ENCODE assay signal across 11 cellular contexts in genomic region chr19:5847846-5848245, GRCh38. TPM values are rescaled to one million over a fixed set of nuclear protein-coding genes. Genes with fewer than 3 reads are reported as not detected.
DNase-seq lines count a peak whose midpoint lies in the region; TF ChIP-seq lines count a peak whose summit lies in the region.
"Not testable (repeated sequence)": the region's sequence is repeated elsewhere in the genome, so short reads cannot be mapped to it uniquely, and the experiment has no call there.
"Had no signal": no experiment of that assay in that cellular context is flagged by ENCODE, and none has a peak within 500 bp of the region (broad histone marks: within the 10 kb centered on the region; RNA-seq: fewer than 3 reads in every experiment).

No MANE protein-coding gene starts in this region.

- H3K4me1 ChIP-seq in Peyer's patch (peaks cover 0 to 11% (median 0%) of the 10 kb centered on the region in 4 donors), esophagus squamous epithelium (peaks cover 0 to 26% (median 5%) of the 10 kb centered on the region in 3 donors), mucosa of rectum (ENCODE audit: control insufficient read depth in 2 of 2, insufficient read depth in 2 of 2, low read length in 2 of 2) (peaks cover 2 to 16% of the 10 kb centered on the region in 2 donors), transverse colon (peaks cover 0 to 18% (median 10%) of the 10 kb centered on the region in 4 donors)
- H3K4me1 ChIP-seq in colonic mucosa; rectal smooth muscle tissue (ENCODE audit: control insufficient read depth, insufficient read depth, low read length): not testable (repeated sequence)

- not testable (repeated sequence) for DNase-seq in Peyer's patch; colonic mucosa; esophagus squamous epithelium (lab: John Stamatoyannopoulos, UW); transverse colon

- TF ChIP-seq CTCF in Peyer's patch (IDR thresholded peaks at IDR 0.05); colonic mucosa (IDR thresholded peaks at IDR 0.05); esophagus squamous epithelium (IDR thresholded peaks at IDR 0.05); transverse colon (IDR thresholded peaks at IDR 0.05): not testable (repeated sequence)

- WGBS in esophagus squamous epithelium, 2 donors = 78 to 79% methylated on average over 10 of the region's 10 CpGs
- WGBS in transverse colon (ENCODE audit: low coverage in 1 of 2), 2 donors = 55 to 60% methylated on average over 6 to 10 of the region's 10 CpGs

- H3K27ac ChIP-seq in Peyer's patch = peak overlapping the region in 3 of 4 donors; percentile 84 to 93 (median 87)
- peak overlapping the region; percentile 75 for H3K27ac ChIP-seq in colonic mucosa
- H3K27ac ChIP-seq in esophagus squamous epithelium = peak overlapping the region in 3 of 4 donors; percentile 85 to 91 (median 85)
- peak overlapping the region; percentile 96 to 98 for H3K27ac ChIP-seq in mucosa of rectum (ENCODE audit: low read depth in 2 of 2, low read length in 2 of 2)
- H3K27ac ChIP-seq in rectal smooth muscle tissue (ENCODE audit: low read depth, low read length) = not testable (repeated sequence)
- H3K27ac ChIP-seq in transverse colon = peak overlapping the region; percentile 83 to 87 (median 86)

- TF ChIP-seq EP300 in transverse colon (IDR thresholded peaks at IDR 0.05; ENCODE audit: low read depth) = not testable (repeated sequence)

- not testable (repeated sequence) for H3K9me3 ChIP-seq in Peyer's patch; colonic mucosa; esophagus squamous epithelium; mucosa of rectum (ENCODE audit: control insufficient read depth in 2 of 2, low read length in 2 of 2); transverse colon

- intact Hi-C loops in colonic mucosa (cut with DNase I); esophagus squamous epithelium (cut with DNase I); transverse colon (cut with DNase I; ENCODE audit: low total_unique reads): not testable (repeated sequence)

- not testable (repeated sequence) for H3K27me3 ChIP-seq in Peyer's patch; colonic mucosa; esophagus squamous epithelium; mucosa of rectum (ENCODE audit: control insufficient read depth in 2 of 2, insufficient read depth in 2 of 2, low read length in 2 of 2); rectal smooth muscle tissue (ENCODE audit: control insufficient read depth, insufficient read depth, low read length); transverse colon

- in situ Hi-C loops in transverse colon (cut with MboI; ENCODE audit: low pct_ligation_motif_present in 1 of 4, low pct_unique_long_range_greater_than_20kb in 1 of 4, low sequenced_read_pairs in 3 of 4) = not testable (repeated sequence)

- not testable (repeated sequence) for H3K36me3 ChIP-seq in Peyer's patch; colonic mucosa; mucosa of rectum (ENCODE audit: control insufficient read depth in 2 of 2, insufficient read depth in 2 of 2, low read length in 2 of 2); rectal smooth muscle tissue (ENCODE audit: control insufficient read depth, insufficient read depth, low read length); transverse colon
- peaks cover 0 to 24% (median 0%) of the 10 kb centered on the region in 3 donors for H3K36me3 ChIP-seq in esophagus squamous epithelium

- H3K9ac ChIP-seq in colonic mucosa (ENCODE audit: low read depth in 2 of 2, low read length in 2 of 2) = peak overlapping the region; percentile 66 to 84
- H3K9ac ChIP-seq in mucosa of rectum (ENCODE audit: low read depth in 1 of 2, low read length in 2 of 2) = peak overlapping the region; percentile 54 to 90
- H3K9ac ChIP-seq in rectal smooth muscle tissue (ENCODE audit: low read length) = not testable (repeated sequence)

- peak overlapping the region in 2 of 4 donors; percentile 47 to 66 for H3K4me3 ChIP-seq in Peyer's patch
- peak overlapping the region; percentile 31 for H3K4me3 ChIP-seq in colonic mucosa
- H3K4me3 ChIP-seq in esophagus squamous epithelium = peak overlapping the region in 2 of 4 donors; percentile 37 to 46
- H3K4me3 ChIP-seq in mucosa of rectum (ENCODE audit: low read length in 2 of 2) = peak overlapping the region; percentile 57 to 81
- peak overlapping the region; percentile 27 for H3K4me3 ChIP-seq in rectal smooth muscle tissue (ENCODE audit: low read length)
- peak overlapping the region in 3 of 4 donors; percentile 37 to 56 (median 40) for H3K4me3 ChIP-seq in transverse colon

- not testable (repeated sequence) for TF ChIP-seq POLR2A in Peyer's patch (IDR thresholded peaks at IDR 0.05); esophagus squamous epithelium (IDR thresholded peaks at IDR 0.05); transverse colon (IDR thresholded peaks at IDR 0.05)

RNA-seq across cellular contexts. Expression of gene FUT3, which starts 3.4 kb away (rescaled TPM):
- total RNA-seq in Peyer's patch = 100 to 1,000 TPM in 3 of 4 donors, 10 to 100 TPM in 1; 37.1 to 207 (median 155) TPM
- total RNA-seq in colonic mucosa = 100 to 1,000 TPM; 260 to 272 TPM
- total RNA-seq in esophagus squamous epithelium = 100 to 1,000 TPM in 2 of 4 donors, 10 to 100 TPM in 2; 51.7 to 145 (median 84.8) TPM
- total RNA-seq in transverse colon = 100 to 1,000 TPM; 180 to 222 (median 191) TPM
- total RNA-seq: CD8-positive, alpha-beta memory T cell; GM23248; H7 had no signal

RNA-seq across cellular contexts. Expression of gene FUT6, which starts 8.3 kb away (rescaled TPM):
- total RNA-seq in Peyer's patch (100 to 1,000 TPM in 3 of 4 donors, 10 to 100 TPM in 1; 90.8 to 329 (median 210) TPM), colonic mucosa (10 to 100 TPM; 48.9 to 89.4 TPM), esophagus squamous epithelium (100 to 1,000 TPM in 1 of 4 donors, 10 to 100 TPM in 3; 40.6 to 160 (median 68.9) TPM), transverse colon (100 to 1,000 TPM in 2 of 4 donors, 10 to 100 TPM in 2; 71.9 to 251 (median 115) TPM)
- total RNA-seq: CD8-positive, alpha-beta memory T cell; GM12878; GM23248; H1; H7 had no signal

RNA-seq across cellular contexts. Expression of gene FUT5, which starts 22.5 kb away (rescaled TPM):
- not detected for total RNA-seq in Peyer's patch
- total RNA-seq in colonic mucosa = under 1 TPM in 1 of 2 donors, not detected in 1; 0.24 TPM
- not detected for total RNA-seq in esophagus squamous epithelium
- total RNA-seq in transverse colon = 1 to 10 TPM in 1 of 4 donors, not detected in 3; 4.8 TPM
- total RNA-seq: CD8-positive, alpha-beta memory T cell; GM12878; GM23248; H1; H7 had no signal

RNA-seq across cellular contexts. Expression of gene NRTN, which starts 43.0 kb away (rescaled TPM):
- 1 to 10 TPM in 2 of 4 donors, under 1 TPM in 1, not detected in 1; 0.88 to 4.8 (median 3.5) TPM for total RNA-seq in Peyer's patch
- 1 to 10 TPM; 1.8 to 2.9 TPM for total RNA-seq in colonic mucosa
- total RNA-seq in esophagus squamous epithelium = 1 to 10 TPM; 1.1 to 3.8 (median 1.4) TPM
- 1 to 10 TPM in 3 of 4 donors, under 1 TPM in 1; 0.82 to 3.8 (median 1.5) TPM for total RNA-seq in transverse colon
- total RNA-seq: GM12878, GM23248 had no signal

RNA-seq across cellular contexts. Expression of gene NDUFA11, which starts 55.7 kb away (rescaled TPM):
- total RNA-seq in Peyer's patch = 100 to 1,000 TPM; 101 to 194 (median 169) TPM
- total RNA-seq in colonic mucosa = 100 to 1,000 TPM; 188 to 228 TPM
- 100 to 1,000 TPM; 204 to 277 (median 234) TPM for total RNA-seq in esophagus squamous epithelium
- 100 to 1,000 TPM; 149 to 352 (median 235) TPM for total RNA-seq in transverse colon
